Comparison of ENCODE assay signal across 1 cellular context in genomic region chr2:82735336-82735735, GRCh38.
TF ChIP-seq lines count a peak whose summit lies in the region.

No MANE protein-coding gene starts in this region.

TF ChIP-seq in H1, 55 proteins besides CTCF, POLR2A, EP300 and RAD21:
- TF ChIP-seq E2F6 (IDR thresholded peaks at IDR 0.05) (no peak), SAP30 (IDR thresholded peaks at IDR 0.05; ENCODE audit: insufficient read depth, insufficient replicate concordance, low read length) (no peak), TAF7 (optimal IDR thresholded peaks at IDR 0.05; ENCODE audit: borderline replicate concordance, low read depth, low read length) (no peak), GTF2F1 (IDR thresholded peaks at IDR 0.05; ENCODE audit: borderline replicate concordance, low read depth, low read length) (no peak), RBBP5 (IDR thresholded peaks at IDR 0.05; ENCODE audit: borderline replicate concordance, low read depth, low read length) (no peak), TEAD4 (IDR thresholded peaks at IDR 0.05; ENCODE audit: low read depth, low read length) (no peak)
